In genomic region chr17:81094744-81095607, GRCh38 we compare ENCODE assay signal across 8 cellular contexts.
DNase-seq lines count a peak whose midpoint lies in the region; ATAC-seq and TF ChIP-seq lines count a peak whose summit lies in the region.

No MANE protein-coding gene starts in this region.

- no peak overlapping the region for H3K4me3 ChIP-seq in trophoblast cell (ENCODE audit: low read depth, low read length)
- peak overlapping the region; percentile 44 for H3K4me3 ChIP-seq in thoracic aorta

- H4K12ac ChIP-seq in trophoblast cell (ENCODE audit: low read depth, low read length): no peak overlapping the region

- WGBS in trophoblast cell (ENCODE audit: extremely low coverage, insufficient coverage, insufficient read length): no CpG with 5 or more reads among the region's 33 CpGs

- H3K27me3 ChIP-seq in trophoblast cell (ENCODE audit: insufficient read depth, low read length) (no peaks in the 10 kb centered on the region), thoracic aorta (replicated peaks; ENCODE audit: insufficient read depth) (no peaks in the 10 kb centered on the region)

- H3K9me3 Mint-ChIP-seq in activated naive CD4-positive, alpha-beta T cell treated with anti-CD3 and anti-CD28 coated beads, Interleukin-2, amount 10 ng/mL, durations not matched to agents 7 days and 5 days: no peaks in the 10 kb centered on the region

- CTCF ChIA-PET in activated naive CD4-positive, alpha-beta T cell treated with anti-CD3 and anti-CD28 coated beads, Interleukin-2, amount 10 ng/mL, durations not matched to agents 7 days and 5 days (lab: Charles Lee): interaction anchor here (0.7 to 1.9 kb wide), 4 partner anchors 9 to 75 kb away, joined by 3 to 12 read pairs (median 4); no protein-coding TSS in a partner anchor

- DNase-seq in LHCN-M2 (ENCODE audit: low read depth): peak; percentile 100
- peak; percentile 77 for DNase-seq in SIG-M5 treated with dmso at 0.1 percent for 504 hours (lab: John Stamatoyannopoulos, UW; ENCODE audit: unreplicated experiment)
- peak; percentile 91 for DNase-seq in activated naive CD4-positive, alpha-beta T cell treated with anti-CD3 and anti-CD28 coated beads, Interleukin-2, amount 10 ng/mL, durations not matched to agents 7 days and 5 days
- DNase-seq in globus pallidus (ENCODE audit: low spot score): peak; percentile 62
- DNase-seq in trophoblast cell: peak; percentile 88
- DNase-seq in thoracic aorta (ENCODE audit: low spot score): peak; percentile 78
- DNase-seq in GM13977 (ENCODE audit: low spot score): no peak

- no peak overlapping the region for H3K4me3 Mint-ChIP-seq in activated naive CD4-positive, alpha-beta T cell treated with anti-CD3 and anti-CD28 coated beads, Interleukin-2, amount 10 ng/mL, durations not matched to agents 7 days and 5 days

- peak overlapping the region; percentile 52 for H3K27ac Mint-ChIP-seq in activated naive CD4-positive, alpha-beta T cell treated with anti-CD3 and anti-CD28 coated beads, Interleukin-2, amount 10 ng/mL, durations not matched to agents 7 days and 5 days

- no peak overlapping the region for H3K9ac ChIP-seq in trophoblast cell (ENCODE audit: low read length)

- peaks cover 18 to 30% of the 10 kb centered on the region in 2 experiments for H3K36me3 ChIP-seq in trophoblast cell (ENCODE audit: control insufficient read depth in 1 of 2, insufficient read depth in 2 of 2, low read length in 2 of 2)
- no peaks in the 10 kb centered on the region for H3K36me3 ChIP-seq in thoracic aorta

- peak overlapping the region; percentile 0 for H2AFZ ChIP-seq in trophoblast cell (ENCODE audit: insufficient read depth, low read length, poor library complexity)

- peak overlapping the region; percentile 24 for H2BK12ac ChIP-seq in trophoblast cell (ENCODE audit: low read length)

- H2BK5ac ChIP-seq in trophoblast cell (ENCODE audit: low read depth, low read length, poor library complexity): peak overlapping the region; percentile 43

- peak overlapping the region; percentile 93 for H2AK5ac ChIP-seq in trophoblast cell (ENCODE audit: low read length)

- peak overlapping the region; percentile 67 for H3K18ac ChIP-seq in trophoblast cell (ENCODE audit: low read length)

- H4K91ac ChIP-seq in trophoblast cell (ENCODE audit: low read depth, low read length): peak overlapping the region; percentile 6

- peaks cover 7% of the 10 kb centered on the region for H3K79me2 ChIP-seq in trophoblast cell (ENCODE audit: control insufficient read depth, insufficient read depth, low read length, poor library complexity)

- H3K4ac ChIP-seq in trophoblast cell (ENCODE audit: low read depth, low read length): peak overlapping the region; percentile 2

- no peak for TF ChIP-seq CTCF in C4-2B (conservative IDR thresholded peaks at IDR 0.05)
- TF ChIP-seq CTCF in thoracic aorta (IDR thresholded peaks at IDR 0.05): no peak
- TF ChIP-seq CTCF in GM13977 (IDR thresholded peaks at IDR 0.05; ENCODE audit: extremely low read depth, insufficient read depth, missing control alignments): no peak

- H3K23ac ChIP-seq in trophoblast cell (ENCODE audit: low read length): no peak overlapping the region

- no peaks in the 10 kb centered on the region for H3K36me3 Mint-ChIP-seq in activated naive CD4-positive, alpha-beta T cell treated with anti-CD3 and anti-CD28 coated beads, Interleukin-2, amount 10 ng/mL, durations not matched to agents 7 days and 5 days

- peaks cover 14% of the 10 kb centered on the region for H3K79me1 ChIP-seq in trophoblast cell (ENCODE audit: low read length)

- in situ Hi-C loops in GM13977 (cut with MboI; ENCODE audit: low pct_unique_long_range_greater_than_20kb, low sequenced_read_pairs, unreplicated experiment): no loop called here

- H3K27ac ChIP-seq in C4-2B (peak overlapping the region; percentile 7; the same call in 1 of the 2 replicates), trophoblast cell (ENCODE audit: low read depth, low read length) (peak overlapping the region; percentile 45), thoracic aorta (no peak overlapping the region)

- peaks cover 79% of the 10 kb centered on the region for H3K27me3 Mint-ChIP-seq in activated naive CD4-positive, alpha-beta T cell treated with anti-CD3 and anti-CD28 coated beads, Interleukin-2, amount 10 ng/mL, durations not matched to agents 7 days and 5 days

- H2BK120ac ChIP-seq in trophoblast cell (ENCODE audit: insufficient read depth, low read length, poor library complexity): peak overlapping the region; percentile 14

- peak overlapping the region; percentile 3 for H4K8ac ChIP-seq in trophoblast cell (ENCODE audit: low read depth, low read length)

- peak overlapping the region; percentile 20 for H3K4me2 ChIP-seq in trophoblast cell (ENCODE audit: low read length)

- ATAC-seq in thoracic aorta (ENCODE audit: insufficient number of reproducible peaks, low FRiP score, low read depth): peak; percentile 71

- peaks cover 39 to 42% of the 10 kb centered on the region in 2 experiments for H3K4me1 ChIP-seq in trophoblast cell (ENCODE audit: control insufficient read depth in 1 of 2, insufficient read depth in 2 of 2, low read length in 2 of 2)
- peaks cover 13 to 36% of the 10 kb centered on the region in 2 donors for H3K4me1 ChIP-seq in thoracic aorta (ENCODE audit: control insufficient read depth in 1 of 2, low read depth in 2 of 2)

- H3K9me3 ChIP-seq in trophoblast cell (ENCODE audit: insufficient read depth, low read depth, low read length): peaks cover 4% of the 10 kb centered on the region
- H3K9me3 ChIP-seq in thoracic aorta: no peaks in the 10 kb centered on the region

- H3K14ac ChIP-seq in trophoblast cell (ENCODE audit: low read length): peak overlapping the region; percentile 58

- H3K4me1 Mint-ChIP-seq in activated naive CD4-positive, alpha-beta T cell treated with anti-CD3 and anti-CD28 coated beads, Interleukin-2, amount 10 ng/mL, durations not matched to agents 7 days and 5 days: peaks cover 34% of the 10 kb centered on the region

Comparison
In these comparisons a context has a peak if more than half of its experiments do, and no peak if none do; other contexts are left out.
1. H3K27ac ChIP-seq: peak in C4-2B (single experiment) and trophoblast cell (single experiment); none in thoracic aorta (0 of 2).